ENCODE assay signal across 12 cellular contexts in the genomic region with DNA sequence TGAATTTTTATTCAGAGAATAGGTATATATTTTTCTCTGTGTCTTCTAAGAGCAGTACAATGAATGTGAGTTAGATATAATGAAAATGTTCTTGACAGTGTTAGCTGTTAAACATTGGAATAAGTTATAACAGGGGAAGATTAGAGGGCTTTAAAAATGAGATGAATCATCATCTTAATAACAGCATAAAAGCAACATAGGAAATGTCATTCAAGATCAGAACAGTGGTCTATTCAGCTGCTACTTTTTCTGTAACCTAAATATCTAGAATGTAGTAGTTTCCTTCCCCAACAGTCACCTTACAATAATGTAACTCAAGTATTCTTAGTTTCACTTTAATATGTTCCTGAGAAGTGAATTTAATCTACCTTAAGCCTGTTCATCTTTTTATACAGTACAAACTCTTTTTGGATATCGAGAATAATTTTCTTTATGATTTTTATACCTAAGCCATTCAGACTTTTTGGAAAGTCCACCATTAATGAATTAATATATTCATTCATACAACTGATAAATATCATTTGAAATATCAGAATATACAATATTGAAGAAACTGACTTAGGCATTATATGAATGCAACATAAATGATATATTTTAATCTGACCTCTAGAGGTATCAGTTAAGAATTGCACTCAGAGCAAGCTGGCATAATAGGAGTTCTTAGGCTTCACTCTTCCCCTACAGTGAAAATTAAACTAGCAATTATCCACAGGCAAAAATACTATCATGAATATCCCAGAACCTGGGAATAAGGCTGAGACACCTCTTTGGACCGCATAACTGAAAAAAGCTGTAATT.
A peak's percentile ranks its signal among the peaks of the same experiment; 100 is the strongest.
DNase-seq lines count a peak whose midpoint lies in the region; ATAC-seq and TF ChIP-seq lines count a peak whose summit lies in the region.
"Had no signal": no experiment of that assay in that cellular context is flagged by ENCODE, and none has a peak within 500 bp of the region (broad histone marks: within the 10 kb centered on the region; RNA-seq: fewer than 3 reads in every experiment).

No MANE protein-coding gene starts in this region.

- H3K79me2 ChIP-seq in OCI-LY3 (ENCODE audit: low read length): no peaks in the 10 kb centered on the region

- no peak overlapping the region for H3K27ac ChIP-seq in OCI-LY3 (ENCODE audit: low read length)
- H3K27ac ChIP-seq in CD8-positive, alpha-beta memory T cell (ENCODE audit: low read depth, low read length): no peak overlapping the region

- no peaks in the 10 kb centered on the region for H4K20me1 ChIP-seq in OCI-LY3 (ENCODE audit: insufficient read depth, low read length)

- CTCF ChIA-PET in CD8-positive, alpha-beta memory T cell (lab: Charles Lee): no interaction called here

- DNase-seq in NCI-H82 (lab: John Stamatoyannopoulos, UW): peak; percentile 2
- no peak for DNase-seq in NCI-H82 treated with DMSO at 0.1 percent for 48 hours (lab: John Stamatoyannopoulos, UW; ENCODE audit: unreplicated experiment)
- DNase-seq in fibroblast of gingiva (ENCODE audit: low read depth): peak; percentile 6
- peak; percentile 4 for DNase-seq in stromal cell of bone marrow (ENCODE audit: low read depth)
- no peak for DNase-seq in NCI-H1930 (lab: John Stamatoyannopoulos, UW)
- no peak for DNase-seq in CD8-positive, alpha-beta memory T cell
- DNase-seq: activated T-cell treated with anti-CD3 and anti-CD28 coated beads, Interleukin-2, amount 50 U/mL, for 72 hours; C1 segment of cervical spinal cord; MG63; naive B cell had no signal

- no peak for ATAC-seq in HG02981 (IDR thresholded peaks at IDR 0.05; ENCODE audit: unreplicated experiment)
- ATAC-seq: activated T-cell treated with anti-CD3 and anti-CD28 coated beads, Interleukin-2, amount 50 U/mL, for 72 hours had no signal

- H3K27ac Mint-ChIP-seq in CD8-positive, alpha-beta memory T cell: no peak overlapping the region
- H3K27ac Mint-ChIP-seq: activated T-cell treated with anti-CD3 and anti-CD28 coated beads, Interleukin-2, amount 50 U/mL, for 72 hours; naive B cell had no signal

- POLR2A ChIA-PET in CD8-positive, alpha-beta memory T cell (lab: Charles Lee): no interaction called here

- H3K27me3 Mint-ChIP-seq in CD8-positive, alpha-beta memory T cell: no peaks in the 10 kb centered on the region
- H3K27me3 Mint-ChIP-seq: naive B cell had no signal

- no peaks in the 10 kb centered on the region for H3K27me3 ChIP-seq in OCI-LY3 (ENCODE audit: low read depth, low read length)
- H3K27me3 ChIP-seq in CD8-positive, alpha-beta memory T cell (ENCODE audit: insufficient read depth, low read length, poor library complexity, severe bottlenecking): no peaks in the 10 kb centered on the region
- H3K27me3 ChIP-seq: MG63 had no signal

- H3K4me1 ChIP-seq in OCI-LY3 (ENCODE audit: low read length): no peaks in the 10 kb centered on the region
- no peaks in the 10 kb centered on the region for H3K4me1 ChIP-seq in CD8-positive, alpha-beta memory T cell (ENCODE audit: insufficient read depth, low read length)

- no peaks in the 10 kb centered on the region for H3K36me3 Mint-ChIP-seq in CD8-positive, alpha-beta memory T cell
- H3K36me3 Mint-ChIP-seq: naive B cell had no signal

- H3K4me1 Mint-ChIP-seq in CD8-positive, alpha-beta memory T cell: no peaks in the 10 kb centered on the region
- H3K4me1 Mint-ChIP-seq: naive B cell had no signal

- H3K4me2 ChIP-seq in OCI-LY3 (ENCODE audit: low read length): no peak overlapping the region

- no peak overlapping the region for H3K4me3 Mint-ChIP-seq in CD8-positive, alpha-beta memory T cell
- H3K4me3 Mint-ChIP-seq: activated T-cell treated with anti-CD3 and anti-CD28 coated beads, Interleukin-2, amount 50 U/mL, for 72 hours; naive B cell had no signal

- no peaks in the 10 kb centered on the region for H3K9me3 ChIP-seq in OCI-LY3 (ENCODE audit: insufficient read depth, low read length)
- no peaks in the 10 kb centered on the region for H3K9me3 ChIP-seq in CD8-positive, alpha-beta memory T cell (ENCODE audit: low read length)
- H3K9me3 ChIP-seq: MG63 had no signal

- H3K9ac ChIP-seq in OCI-LY3 (ENCODE audit: low read length): no peak overlapping the region

- TF ChIP-seq CTCF in OCI-LY3 (IDR thresholded peaks at IDR 0.05; ENCODE audit: low read depth, low read length): peak; percentile 10; the same call in 1 of the 2 replicates

- H3K36me3 ChIP-seq in OCI-LY3 (replicated peaks; ENCODE audit: low read depth, low read length): no peaks in the 10 kb centered on the region
- no peaks in the 10 kb centered on the region for H3K36me3 ChIP-seq in CD8-positive, alpha-beta memory T cell (ENCODE audit: insufficient read depth, low read length)
- H3K36me3 ChIP-seq: MG63 had no signal

- no peak overlapping the region for H2AFZ ChIP-seq in OCI-LY3 (ENCODE audit: low read depth, low read length)

- H3K9me3 Mint-ChIP-seq in CD8-positive, alpha-beta memory T cell: peaks cover 6 to 24% (median 12%) of the 10 kb centered on the region in 5 donors

- H3K4me3 ChIP-seq in OCI-LY3 (ENCODE audit: low read length): no peak overlapping the region
- no peak overlapping the region for H3K4me3 ChIP-seq in CD8-positive, alpha-beta memory T cell (ENCODE audit: low read length)
- H3K4me3 ChIP-seq: MG63 had no signal

Comparison
In these comparisons a context has a peak if more than half of its experiments do, and no peak if none do; other contexts are left out.
1. DNase-seq: peak in NCI-H82 (single experiment), fibroblast of gingiva (single experiment) and stromal cell of bone marrow (single experiment); none in NCI-H82 treated with DMSO at 0.1 percent for 48 hours (single experiment), NCI-H1930 (0 of 2) and CD8-positive, alpha-beta memory T cell (0 of 5).